In genomic region chr3:52704611-52705437, GRCh38 we compare ENCODE assay signal across 7 cellular contexts. TPM values are rescaled to one million over a fixed set of nuclear protein-coding genes. Genes with fewer than 3 reads are reported as not detected.
DNase-seq lines count a peak whose midpoint lies in the region; ATAC-seq and TF ChIP-seq lines count a peak whose summit lies in the region.

No MANE protein-coding gene starts in this region.

- H3K4me1 ChIP-seq in naive thymus-derived CD4-positive, alpha-beta T cell (ENCODE audit: control insufficient read depth in 2 of 2, insufficient read depth in 2 of 2, low read length in 2 of 2): peaks cover 25 to 33% of the 10 kb centered on the region in 2 donors

- H3K4me3 Mint-ChIP-seq in T-helper 2 cell treated with Interferon-gamma antibody and Interleukin-4, amounts not matched to agents 5 μg/mL and 100 μg/mL, for 36 hours: peak overlapping the region; percentile 98
- peak overlapping the region; percentile 89 to 96 (median 94) for H3K4me3 Mint-ChIP-seq in naive thymus-derived CD4-positive, alpha-beta T cell

- H3K9me3 ChIP-seq in naive thymus-derived CD4-positive, alpha-beta T cell (ENCODE audit: control insufficient read depth in 2 of 3, low read length in 3 of 3): no peaks in the 10 kb centered on the region

- POLR2A ChIA-PET in GM10248 (lab: Yijun Ruan, JAX): interaction anchor here (0.7 to 1.6 kb wide), 3 partner anchors 9 to 512 kb away, joined by 3 read pairs; no protein-coding TSS in a partner anchor
- POLR2A ChIA-PET in naive thymus-derived CD4-positive, alpha-beta T cell (lab: Charles Lee): interaction anchor here (1.0 to 4.1 kb wide), 5 partner anchors 11 to 67 kb away, joined by 3 to 33 read pairs (median 12); partner anchors contain the start of gene NEK4

- no peak for TF ChIP-seq POLR2A in erythroblast (IDR thresholded peaks at IDR 0.05; ENCODE audit: low read length)

- H3K4me3 ChIP-seq in naive thymus-derived CD4-positive, alpha-beta T cell (ENCODE audit: low read length): peak overlapping the region; percentile 97

- DNase-seq in GM10248 (ENCODE audit: extremely low spot score): peak; percentile 26
- no peak for DNase-seq in T-helper 2 cell treated with Interferon-gamma antibody and Interleukin-4, amounts not matched to agents 5 μg/mL and 100 μg/mL, for 36 hours (ENCODE audit: low spot score)
- DNase-seq in erythroblast (lab: John Stamatoyannopoulos, UW): peak; percentile 51 to 55
- DNase-seq in naive thymus-derived CD4-positive, alpha-beta T cell: peak in 3 of 9 donors; percentile 9 to 29 (median 13)
- no peak for DNase-seq in T-helper 9 cell
- DNase-seq in NCI-H187 treated with DMSO at 0.1 percent for 48 hours (lab: John Stamatoyannopoulos, UW): no peak

- no peaks in the 10 kb centered on the region for H3K9me3 Mint-ChIP-seq in T-helper 2 cell treated with Interferon-gamma antibody and Interleukin-4, amounts not matched to agents 5 μg/mL and 100 μg/mL, for 36 hours
- H3K9me3 Mint-ChIP-seq in naive thymus-derived CD4-positive, alpha-beta T cell: no peaks in the 10 kb centered on the region

- H3K27me3 ChIP-seq in naive thymus-derived CD4-positive, alpha-beta T cell (ENCODE audit: control insufficient read depth in 2 of 2, insufficient read depth in 2 of 2, low read length in 2 of 2): no peaks in the 10 kb centered on the region

- peaks cover 23% of the 10 kb centered on the region for H3K36me3 Mint-ChIP-seq in T-helper 2 cell treated with Interferon-gamma antibody and Interleukin-4, amounts not matched to agents 5 μg/mL and 100 μg/mL, for 36 hours (ENCODE audit: low read depth)
- peaks cover 0 to 9% (median 3%) of the 10 kb centered on the region in 5 donors for H3K36me3 Mint-ChIP-seq in naive thymus-derived CD4-positive, alpha-beta T cell

- H3K36me3 ChIP-seq in naive thymus-derived CD4-positive, alpha-beta T cell (ENCODE audit: control insufficient read depth in 2 of 3, insufficient read depth in 3 of 3, low read length in 3 of 3): peaks cover 0 to 22% (median 6%) of the 10 kb centered on the region in 3 experiments

- H3K27ac ChIP-seq in naive thymus-derived CD4-positive, alpha-beta T cell (ENCODE audit: low read depth, low read length): peak overlapping the region; percentile 93

- intact Hi-C loops in naive thymus-derived CD4-positive, alpha-beta T cell (cut with micrococcal nuclease): loop anchor here (1.0 to 10.0 kb wide), 5 partner anchors 19 to 650 kb away; partner anchors contain the start of genes GNL3 (in 2 of the 2), DUSP7 (in 1 of the 2), RFT1 (in 1 of the 2) and STIMATE (in 1 of the 2)

- CTCF ChIA-PET in GM10248 (lab: Yijun Ruan, JAX): interaction anchor here (0.7 kb wide), 1 partner anchor 94 kb away, joined by 3 read pairs; no protein-coding TSS in a partner anchor
- CTCF ChIA-PET in naive thymus-derived CD4-positive, alpha-beta T cell (lab: Charles Lee): interaction anchor here (1.7 kb wide), 1 partner anchor 16 kb away, joined by 9 read pairs; no protein-coding TSS in a partner anchor

- ATAC-seq in HG02852 (IDR thresholded peaks at IDR 0.05; ENCODE audit: unreplicated experiment): peak; percentile 2
- no peak for ATAC-seq in naive thymus-derived CD4-positive, alpha-beta T cell

- H3K27me3 Mint-ChIP-seq in T-helper 2 cell treated with Interferon-gamma antibody and Interleukin-4, amounts not matched to agents 5 μg/mL and 100 μg/mL, for 36 hours (ENCODE audit: low read depth): no peaks in the 10 kb centered on the region
- H3K27me3 Mint-ChIP-seq in naive thymus-derived CD4-positive, alpha-beta T cell: no peaks in the 10 kb centered on the region

- peak overlapping the region; percentile 92 for H3K27ac Mint-ChIP-seq in T-helper 2 cell treated with Interferon-gamma antibody and Interleukin-4, amounts not matched to agents 5 μg/mL and 100 μg/mL, for 36 hours
- H3K27ac Mint-ChIP-seq in naive thymus-derived CD4-positive, alpha-beta T cell: peak overlapping the region; percentile 87 to 97 (median 93)

- H3K4me1 Mint-ChIP-seq in T-helper 2 cell treated with Interferon-gamma antibody and Interleukin-4, amounts not matched to agents 5 μg/mL and 100 μg/mL, for 36 hours (ENCODE audit: low read depth): peaks cover 26% of the 10 kb centered on the region
- peaks cover 21 to 48% (median 33%) of the 10 kb centered on the region in 7 donors for H3K4me1 Mint-ChIP-seq in naive thymus-derived CD4-positive, alpha-beta T cell

- TF ChIP-seq CTCF in GM10248 (IDR thresholded peaks at IDR 0.05; ENCODE audit: control extremely low read depth, extremely low read depth, low read depth, missing control alignments): no peak

RNA-seq across cellular contexts. Expression of gene GLT8D1, which starts 0.8 kb away (rescaled TPM):
- 10 to 100 TPM; 18.9 to 47.7 (median 45.2) TPM for total RNA-seq in naive thymus-derived CD4-positive, alpha-beta T cell
- polyA plus RNA-seq in naive thymus-derived CD4-positive, alpha-beta T cell: 10 to 100 TPM; 62.5 to 80.9 TPM

RNA-seq across cellular contexts. Expression of gene SPCS1, which starts 1.1 kb away (rescaled TPM):
- 10 to 100 TPM; 55.0 to 95.3 (median 78.2) TPM for total RNA-seq in naive thymus-derived CD4-positive, alpha-beta T cell
- polyA plus RNA-seq in naive thymus-derived CD4-positive, alpha-beta T cell: 100 to 1,000 TPM; 339 to 379 TPM

RNA-seq across cellular contexts. Expression of gene GNL3, which starts 19.0 kb away (rescaled TPM):
- 100 to 1,000 TPM in 2 of 5 experiments, 10 to 100 TPM in 3; 87.9 to 116 (median 97.2) TPM for total RNA-seq in naive thymus-derived CD4-positive, alpha-beta T cell
- 10 to 100 TPM; 60.0 to 84.2 TPM for polyA plus RNA-seq in naive thymus-derived CD4-positive, alpha-beta T cell

RNA-seq across cellular contexts. Expression of gene PBRM1, which starts 19.1 kb away (rescaled TPM):
- 10 to 100 TPM; 58.4 to 83.8 (median 74.2) TPM for total RNA-seq in naive thymus-derived CD4-positive, alpha-beta T cell
- polyA plus RNA-seq in naive thymus-derived CD4-positive, alpha-beta T cell: 100 to 1,000 TPM in 1 of 2 donors, 10 to 100 TPM in 1; 94.0 to 109 TPM

Comparison
In these comparisons a context has a peak if more than half of its experiments do, and no peak if none do; other contexts are left out.
1. DNase-seq: peak in GM10248 (single experiment) and erythroblast (2 of 2); none in T-helper 2 cell treated with Interferon-gamma antibody and Interleukin-4, amounts not matched to agents 5 μg/mL and 100 μg/mL, for 36 hours (single experiment), T-helper 9 cell (single experiment) and NCI-H187 treated with DMSO at 0.1 percent for 48 hours (single experiment).